8 cellular contexts compared by ENCODE assay signal in genomic region chr3:46406786-46407611, GRCh38. TPM values are rescaled to one million over a fixed set of nuclear protein-coding genes. Genes with fewer than 3 reads are reported as not detected.
DNase-seq lines count a peak whose midpoint lies in the region; ATAC-seq and TF ChIP-seq lines count a peak whose summit lies in the region.

CCR5AS (minus strand) TSS chr3:46407066.
CCRL2 (plus strand) TSS chr3:46407259; CDS start chr3:46408080, 821 bp downstream.

- no peaks in the 10 kb centered on the region for H3K9me3 Mint-ChIP-seq in activated CD4-positive, alpha-beta T cell treated with anti-CD3 and anti-CD28 coated beads, Interleukin-2, amount 10 ng/mL, durations not matched to agents 24 days and 14 days
- H3K9me3 Mint-ChIP-seq in nephron progenitor cell = no peaks in the 10 kb centered on the region

- no peak for TF ChIP-seq CTCF in esophagus muscularis mucosa (IDR thresholded peaks at IDR 0.05)
- no peak for TF ChIP-seq CTCF in nephron progenitor cell (IDR thresholded peaks at IDR 0.05)
- no peak for TF ChIP-seq CTCF in tibial nerve (IDR thresholded peaks at IDR 0.05)

- H3K36me3 Mint-ChIP-seq in activated CD4-positive, alpha-beta T cell treated with anti-CD3 and anti-CD28 coated beads, Interleukin-2, amount 10 ng/mL, durations not matched to agents 24 days and 14 days (ENCODE audit: low read depth) = peaks cover 12% of the 10 kb centered on the region
- no peaks in the 10 kb centered on the region for H3K36me3 Mint-ChIP-seq in nephron progenitor cell (ENCODE audit: low read depth)

- H3K9me3 ChIP-seq in esophagus muscularis mucosa (no peaks in the 10 kb centered on the region), tibial nerve (no peaks in the 10 kb centered on the region)

- ATAC-seq in HG03139 (IDR thresholded peaks at IDR 0.05; ENCODE audit: unreplicated experiment) (no peak), GM19023 (IDR thresholded peaks at IDR 0.05; ENCODE audit: unreplicated experiment) (no peak)

- DNase-seq in AG08395 (ENCODE audit: low spot score) (peak; percentile 75), HT-29 (ENCODE audit: low spot score) (peak; percentile 80), esophagus muscularis mucosa (ENCODE audit: extremely low spot score) (no peak), nephron progenitor cell (peak; percentile 9), tibial nerve (ENCODE audit: low spot score in 2 of 2) (peak in 1 of 2 donors; percentile 52)
- peak; percentile 84 for DNase-seq in activated CD4-positive, alpha-beta T cell treated with anti-CD3 and anti-CD28 coated beads, Interleukin-2, amount 10 ng/mL, durations not matched to agents 24 days and 14 days

- H3K36me3 ChIP-seq in esophagus muscularis mucosa (no peaks in the 10 kb centered on the region), tibial nerve (no peaks in the 10 kb centered on the region)

- peak within 1 kb of the TSS; percentile 84 for H3K4me3 Mint-ChIP-seq in activated CD4-positive, alpha-beta T cell treated with anti-CD3 and anti-CD28 coated beads, Interleukin-2, amount 10 ng/mL, durations not matched to agents 24 days and 14 days
- no peak within 1 kb of the TSS for H3K4me3 Mint-ChIP-seq in nephron progenitor cell

- intact Hi-C loops in activated CD4-positive, alpha-beta T cell treated with anti-CD3 and anti-CD28 coated beads, Interleukin-2, amount 10 ng/mL, durations not matched to agents 24 days and 14 days (cut with micrococcal nuclease) = no loop called here
- intact Hi-C loops in esophagus muscularis mucosa (cut with DNase I) = no loop called here

- H3K27me3 Mint-ChIP-seq in activated CD4-positive, alpha-beta T cell treated with anti-CD3 and anti-CD28 coated beads, Interleukin-2, amount 10 ng/mL, durations not matched to agents 24 days and 14 days = peaks cover 15% of the 10 kb centered on the region
- peaks cover 12% of the 10 kb centered on the region for H3K27me3 Mint-ChIP-seq in nephron progenitor cell (ENCODE audit: low read depth, poor library complexity)

- peak within 1 kb of the TSS; percentile 54 to 71 (median 60) for H3K27ac ChIP-seq in esophagus muscularis mucosa (replicated peaks in 1 of 4)
- H3K27ac ChIP-seq in tibial nerve = peak within 1 kb of the TSS; percentile 22 to 82 (median 69)

- H3K4me1 ChIP-seq in esophagus muscularis mucosa (peaks cover 10 to 12% (median 11%) of the 10 kb centered on the region in 4 donors), tibial nerve (peaks cover 0 to 23% (median 5%) of the 10 kb centered on the region in 4 donors)

- peaks cover 29% of the 10 kb centered on the region for H3K4me1 Mint-ChIP-seq in activated CD4-positive, alpha-beta T cell treated with anti-CD3 and anti-CD28 coated beads, Interleukin-2, amount 10 ng/mL, durations not matched to agents 24 days and 14 days
- H3K4me1 Mint-ChIP-seq in nephron progenitor cell = peaks cover 44% of the 10 kb centered on the region

- H3K4me3 ChIP-seq in esophagus muscularis mucosa = peak within 1 kb of the TSS; percentile 29 to 50 (median 34)
- H3K4me3 ChIP-seq in tibial nerve = peak within 1 kb of the TSS in 3 of 4 donors; percentile 25 to 36 (median 30)

- peak within 1 kb of the TSS; percentile 88 for H3K27ac Mint-ChIP-seq in activated CD4-positive, alpha-beta T cell treated with anti-CD3 and anti-CD28 coated beads, Interleukin-2, amount 10 ng/mL, durations not matched to agents 24 days and 14 days
- H3K27ac Mint-ChIP-seq in nephron progenitor cell = peak within 1 kb of the TSS; percentile 34

- H3K27me3 ChIP-seq in esophagus muscularis mucosa (peaks cover 0 to 17% (median 0%) of the 10 kb centered on the region in 4 donors), tibial nerve (no peaks in the 10 kb centered on the region)

- no peak for TF ChIP-seq POLR2A in esophagus muscularis mucosa (IDR thresholded peaks at IDR 0.05; ENCODE audit: low read depth)
- no peak for TF ChIP-seq POLR2A in tibial nerve (IDR thresholded peaks at IDR 0.05)

- TF ChIP-seq EP300 in esophagus muscularis mucosa (IDR thresholded peaks at IDR 0.05) (no peak), tibial nerve (IDR thresholded peaks at IDR 0.05) (peak; percentile 15 to 74)

- 56% methylated on average over 17 of the region's 20 CpGs for WGBS in esophagus muscularis mucosa
- 32 to 36% methylated on average over 20 of the region's 20 CpGs for WGBS in tibial nerve, 2 donors

RNA-seq across cellular contexts. Expression of gene CCRL2, which starts in this region (rescaled TPM):
- total RNA-seq in HT-29 (2014; rRNA removed; shearing (Covaris generic)) = 7.4 and 9.7 TPM in 2 replicates
- total RNA-seq in activated CD4-positive, alpha-beta T cell treated with anti-CD3 and anti-CD28 coated beads, Interleukin-2, amount 10 ng/mL, durations not matched to agents 24 days and 14 days = 1.7 and 1.9 TPM in 2 replicates
- total RNA-seq in esophagus muscularis mucosa = 1 to 10 TPM; 1.1 to 3.0 (median 2.0) TPM
- 1 to 10 TPM; 1.3 to 2.7 (median 1.9) TPM for total RNA-seq in tibial nerve
